28 cellular contexts compared by ENCODE assay signal in genomic region chr4:74148205-74148604, GRCh38.
"Had no signal": no experiment of that assay in that cellular context is flagged by ENCODE, and none has a peak within 500 bp of the region (broad histone marks: within the 10 kb centered on the region; RNA-seq: fewer than 3 reads in every experiment).

No MANE protein-coding gene starts in this region.

- H3K36me3 Mint-ChIP-seq: stimulated activated effector memory CD8-positive, alpha-beta T cell treated with anti-CD3 and anti-CD28 coated beads, Interleukin-12 subunit alpha, Interleukin-12 subunit beta, amount 100 ng/mL, for 72 hours; stimulated activated memory B cell treated with anti-CD40 and anti-IgM and Interleukin-4, amounts not matched to agents 10 μg/mL and 1 μg/mL and 100 μg/mL, for 72 hours; type B pancreatic cell had no signal

- H3K27ac ChIP-seq: stomach, suprapubic skin, testis, thoracic aorta, thyroid gland, tibial artery, tibial nerve, transverse colon, upper lobe of left lung, upper lobe of right lung, uterus, vagina had no signal

- H3K9me3 ChIP-seq: suprapubic skin, testis, thoracic aorta, thyroid gland, upper lobe of left lung, upper lobe of right lung, uterus, vagina had no signal

- H3K4me3 Mint-ChIP-seq: stimulated activated effector memory CD8-positive, alpha-beta T cell treated with anti-CD3 and anti-CD28 coated beads, Interleukin-12 subunit alpha, Interleukin-12 subunit beta, amount 100 ng/mL, for 72 hours; stimulated activated memory B cell treated with anti-CD40 and anti-IgM and Interleukin-4, amounts not matched to agents 10 μg/mL and 1 μg/mL and 100 μg/mL, for 72 hours; stimulated activated naive B cell treated with anti-CD40 and anti-IgM and Interleukin-4, amounts not matched to agents 10 μg/mL and 1 μg/mL and 100 μg/mL, for 72 hours; stimulated activated naive CD8-positive, alpha-beta T cell treated with anti-CD3 and anti-CD28 coated beads, Interleukin-15, amount 100 ng/mL, for 72 hours; stimulated activated naive CD8-positive, alpha-beta T cell treated with anti-CD3 and anti-CD28 coated beads, Interleukin-15, Interleukin-2, amounts not matched to agents 100 ng/mL and 50 ng/mL, for 24 hours; type B pancreatic cell had no signal

- H3K27ac Mint-ChIP-seq: stimulated activated effector memory CD8-positive, alpha-beta T cell treated with anti-CD3 and anti-CD28 coated beads, Interleukin-12 subunit alpha, Interleukin-12 subunit beta, amount 100 ng/mL, for 72 hours; stimulated activated memory B cell treated with anti-CD40 and anti-IgM and Interleukin-4, amounts not matched to agents 10 μg/mL and 1 μg/mL and 100 μg/mL, for 72 hours; stimulated activated naive B cell treated with anti-CD40 and anti-IgM and Interleukin-4, amounts not matched to agents 10 μg/mL and 1 μg/mL and 100 μg/mL, for 72 hours; stimulated activated naive CD8-positive, alpha-beta T cell treated with anti-CD3 and anti-CD28 coated beads, Interleukin-15, amount 100 ng/mL, for 72 hours; stimulated activated naive CD8-positive, alpha-beta T cell treated with anti-CD3 and anti-CD28 coated beads, Interleukin-15, Interleukin-2, amounts not matched to agents 100 ng/mL and 50 ng/mL, for 24 hours; type B pancreatic cell had no signal

- H3K36me3 ChIP-seq: stomach, suprapubic skin, thoracic aorta, thyroid gland, tibial artery, tibial nerve, transverse colon, upper lobe of left lung, upper lobe of right lung, uterus, vagina had no signal

- H3K4me1 Mint-ChIP-seq: stimulated activated effector memory CD8-positive, alpha-beta T cell treated with anti-CD3 and anti-CD28 coated beads, Interleukin-12 subunit alpha, Interleukin-12 subunit beta, amount 100 ng/mL, for 72 hours; stimulated activated memory B cell treated with anti-CD40 and anti-IgM and Interleukin-4, amounts not matched to agents 10 μg/mL and 1 μg/mL and 100 μg/mL, for 72 hours; stimulated activated naive B cell treated with anti-CD40 and anti-IgM and Interleukin-4, amounts not matched to agents 10 μg/mL and 1 μg/mL and 100 μg/mL, for 72 hours; stimulated activated naive CD8-positive, alpha-beta T cell treated with anti-CD3 and anti-CD28 coated beads, Interleukin-15, amount 100 ng/mL, for 72 hours had no signal

- ATAC-seq: stimulated activated effector memory CD8-positive, alpha-beta T cell treated with anti-CD3 and anti-CD28 coated beads, Interleukin-12 subunit alpha, Interleukin-12 subunit beta, amount 100 ng/mL, for 72 hours; stimulated activated memory B cell treated with anti-CD40 and anti-IgM and Interleukin-4, amounts not matched to agents 10 μg/mL and 1 μg/mL and 100 μg/mL, for 72 hours; stimulated activated naive B cell treated with anti-CD40 and anti-IgM and Interleukin-4, amounts not matched to agents 10 μg/mL and 1 μg/mL and 100 μg/mL, for 72 hours; stimulated activated naive CD8-positive, alpha-beta T cell treated with anti-CD3 and anti-CD28 coated beads, Interleukin-15, amount 100 ng/mL, for 72 hours; stimulated activated naive CD8-positive, alpha-beta T cell treated with anti-CD3 and anti-CD28 coated beads, Interleukin-15, Interleukin-2, amounts not matched to agents 100 U/mL and 50 U/mL, for 24 hours; upper lobe of right lung had no signal

- H3K4me1 ChIP-seq: stomach, suprapubic skin, testis, thyroid gland, tibial artery, tibial nerve, transverse colon, upper lobe of left lung, upper lobe of right lung, uterus, vagina had no signal

- DNase-seq: stimulated activated CD4-positive, alpha-beta T cell treated with anti-CD3 and anti-CD28 coated beads, Interleukin-2, amount 100 ng/mL, for 48 hours; stimulated activated CD4-positive, alpha-beta T cell treated with anti-CD3 and anti-CD28 coated beads, Interleukin-4, amount 100 ng/mL, for 1 hour; stimulated activated CD4-positive, alpha-beta T cell treated with anti-CD3 and anti-CD28 coated beads, Interleukin-4, amount 100 ng/mL, for 24 hours; stimulated activated CD4-positive, alpha-beta T cell treated with anti-CD3 and anti-CD28 coated beads, Interleukin-4, amount 100 ng/mL, for 4 hours; stimulated activated CD8-positive, alpha-beta memory T cell treated with anti-CD3 and anti-CD28 coated beads, Interleukin-4, amount 100 ng/mL, for 48 hours; stimulated activated naive B cell treated with anti-CD40 and anti-IgM and Interleukin-4, amounts not matched to agents 10 μg/mL and 1 μg/mL and 100 μg/mL, for 72 hours; stimulated activated naive CD4-positive, alpha-beta T cell; stimulated activated naive CD4-positive, alpha-beta T cell treated with Interleukin-2 at 50 U/mL for 16 hours; stimulated activated naive CD8-positive, alpha-beta T cell treated with anti-CD3 and anti-CD28 coated beads, Interleukin-15, amount 100 ng/mL, for 72 hours; stimulated activated naive CD8-positive, alpha-beta T cell treated with anti-CD3 and anti-CD28 coated beads, Interleukin-15, Interleukin-2, amounts not matched to agents 100 U/mL and 50 U/mL, for 24 hours; stomach; substantia nigra; testis; thyroid gland; tibial artery; transverse colon; trophoblast cell; upper lobe of left lung; upper lobe of right lung; uterus had no signal

- H3K4me3 ChIP-seq: stomach, suprapubic skin, testis, thoracic aorta, thyroid gland, tibial artery, tibial nerve, transverse colon, upper lobe of left lung, upper lobe of right lung, uterus, vagina had no signal
